ENCODE assay signal across 13 cellular contexts in genomic region chr12:96327889-96328288, GRCh38.
A peak's percentile ranks its signal among the peaks of the same experiment; 100 is the strongest.
DNase-seq lines count a peak whose midpoint lies in the region; ATAC-seq and TF ChIP-seq lines count a peak whose summit lies in the region.
"Had no signal": no experiment of that assay in that cellular context is flagged by ENCODE, and none has a peak within 500 bp of the region (broad histone marks: within the 10 kb centered on the region; RNA-seq: fewer than 3 reads in every experiment).

No MANE protein-coding gene starts in this region.

- no peak for TF ChIP-seq CTCF in epithelial cell of esophagus (IDR thresholded peaks at IDR 0.05; ENCODE audit: insufficient read depth, low read depth, low read length, missing control alignments)
- TF ChIP-seq CTCF in psoas muscle (IDR thresholded peaks at IDR 0.05), result no peak

- intact Hi-C loops in psoas muscle (cut with DNase I), result no loop called here

- H3K27ac ChIP-seq in psoas muscle, result no peak overlapping the region
- H3K27ac ChIP-seq: ovary had no signal

- H3K9me3 ChIP-seq in psoas muscle, result no peaks in the 10 kb centered on the region
- H3K9me3 ChIP-seq: ovary had no signal

- H3K4me1 ChIP-seq in psoas muscle, result peaks cover 14% of the 10 kb centered on the region

- no peak overlapping the region for H3K4me3 ChIP-seq in epithelial cell of esophagus (ENCODE audit: low read length)
- no peak overlapping the region for H3K4me3 ChIP-seq in psoas muscle
- H3K4me3 ChIP-seq: ovary had no signal

- ATAC-seq in GM18502 (IDR thresholded peaks at IDR 0.05; ENCODE audit: poor library complexity, unreplicated experiment) (peak; percentile 52), GM21367 (IDR thresholded peaks at IDR 0.05; ENCODE audit: unreplicated experiment) (peak; percentile 25), HG03135 (IDR thresholded peaks at IDR 0.05; ENCODE audit: unreplicated experiment) (peak; percentile 24), psoas muscle (no peak)
- ATAC-seq: left ventricle myocardium superior had no signal

- peak; percentile 49 for DNase-seq in epithelial cell of esophagus (ENCODE audit: low read depth)
- DNase-seq in iPS-NIHi7 (ENCODE audit: extremely low spot score), result no peak
- no peak for DNase-seq in effector CD8-positive, alpha-beta T cell (lab: John Stamatoyannopoulos, UW)
- DNase-seq in psoas muscle, result no peak
- DNase-seq: activated gamma-delta T cell treated with Interleukin-2 at 50 U/mL for 16 hours; foreskin fibroblast; left ventricle myocardium superior; NCI-H2107; ovary; stimulated activated CD4-positive, alpha-beta T cell treated with anti-CD3 and anti-CD28 coated beads, Interleukin-4, amount 100 ng/mL, for 1 hour had no signal

- peaks cover 0 to 9% of the 10 kb centered on the region in 2 donors for H3K36me3 ChIP-seq in psoas muscle (ENCODE audit: insufficient read depth in 1 of 2, low read depth in 1 of 2)
- H3K36me3 ChIP-seq: ovary had no signal

- no peaks in the 10 kb centered on the region for H3K27me3 ChIP-seq in psoas muscle (ENCODE audit: insufficient read depth in 3 of 3, low read length in 2 of 3)
- H3K27me3 ChIP-seq: ovary had no signal

- WGBS in psoas muscle, 3 donors, result 95 to 96% (median 96%) methylated on average over 3 of the region's 3 CpGs

Comparison
In these comparisons a context has a peak if more than half of its experiments do, and no peak if none do; other contexts are left out.
1. ATAC-seq: peak in GM18502 (single experiment), GM21367 (single experiment) and HG03135 (single experiment); none in psoas muscle (0 of 4).